1 cellular context compared by ENCODE assay signal in the genomic region with DNA sequence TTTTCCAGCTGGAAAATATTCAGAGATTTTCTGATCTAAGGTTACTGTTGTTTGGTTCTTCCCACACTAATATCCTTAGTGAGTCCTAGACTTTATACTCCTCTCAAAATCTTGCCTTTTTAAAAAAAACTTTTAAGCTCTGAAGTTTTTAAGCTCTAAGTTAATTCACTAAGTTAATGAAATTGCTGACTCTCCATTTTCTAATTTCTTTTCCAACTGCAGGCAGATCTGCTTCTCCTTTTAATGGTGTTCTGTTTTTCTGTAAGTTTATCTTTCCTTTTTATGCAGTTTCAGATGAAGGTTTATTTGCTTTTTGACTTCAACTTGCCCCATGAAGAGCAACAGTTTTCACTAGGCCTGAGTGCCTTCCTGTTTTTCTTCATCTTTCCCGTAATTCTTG.
TF ChIP-seq lines count a peak whose summit lies in the region.

No MANE protein-coding gene starts in this region.

TF ChIP-seq in SK-N-SH, 30 proteins besides CTCF, POLR2A, EP300 and RAD21 (continued from another document):
- TF ChIP-seq, protein P1, sequence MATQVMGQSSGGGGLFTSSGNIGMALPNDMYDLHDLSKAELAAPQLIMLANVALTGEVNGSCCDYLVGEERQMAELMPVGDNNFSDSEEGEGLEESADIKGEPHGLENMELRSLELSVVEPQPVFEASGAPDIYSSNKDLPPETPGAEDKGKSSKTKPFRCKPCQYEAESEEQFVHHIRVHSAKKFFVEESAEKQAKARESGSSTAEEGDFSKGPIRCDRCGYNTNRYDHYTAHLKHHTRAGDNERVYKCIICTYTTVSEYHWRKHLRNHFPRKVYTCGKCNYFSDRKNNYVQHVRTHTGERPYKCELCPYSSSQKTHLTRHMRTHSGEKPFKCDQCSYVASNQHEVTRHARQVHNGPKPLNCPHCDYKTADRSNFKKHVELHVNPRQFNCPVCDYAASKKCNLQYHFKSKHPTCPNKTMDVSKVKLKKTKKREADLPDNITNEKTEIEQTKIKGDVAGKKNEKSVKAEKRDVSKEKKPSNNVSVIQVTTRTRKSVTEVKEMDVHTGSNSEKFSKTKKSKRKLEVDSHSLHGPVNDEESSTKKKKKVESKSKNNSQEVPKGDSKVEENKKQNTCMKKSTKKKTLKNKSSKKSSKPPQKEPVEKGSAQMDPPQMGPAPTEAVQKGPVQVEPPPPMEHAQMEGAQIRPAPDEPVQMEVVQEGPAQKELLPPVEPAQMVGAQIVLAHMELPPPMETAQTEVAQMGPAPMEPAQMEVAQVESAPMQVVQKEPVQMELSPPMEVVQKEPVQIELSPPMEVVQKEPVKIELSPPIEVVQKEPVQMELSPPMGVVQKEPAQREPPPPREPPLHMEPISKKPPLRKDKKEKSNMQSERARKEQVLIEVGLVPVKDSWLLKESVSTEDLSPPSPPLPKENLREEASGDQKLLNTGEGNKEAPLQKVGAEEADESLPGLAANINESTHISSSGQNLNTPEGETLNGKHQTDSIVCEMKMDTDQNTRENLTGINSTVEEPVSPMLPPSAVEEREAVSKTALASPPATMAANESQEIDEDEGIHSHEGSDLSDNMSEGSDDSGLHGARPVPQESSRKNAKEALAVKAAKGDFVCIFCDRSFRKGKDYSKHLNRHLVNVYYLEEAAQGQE (IDR thresholded peaks at IDR 0.05; ENCODE audit: low read depth, low read length): no peak
- no peak for TF ChIP-seq RFX5 (IDR thresholded peaks at IDR 0.05; ENCODE audit: low read length)
- TF ChIP-seq, protein P2, sequence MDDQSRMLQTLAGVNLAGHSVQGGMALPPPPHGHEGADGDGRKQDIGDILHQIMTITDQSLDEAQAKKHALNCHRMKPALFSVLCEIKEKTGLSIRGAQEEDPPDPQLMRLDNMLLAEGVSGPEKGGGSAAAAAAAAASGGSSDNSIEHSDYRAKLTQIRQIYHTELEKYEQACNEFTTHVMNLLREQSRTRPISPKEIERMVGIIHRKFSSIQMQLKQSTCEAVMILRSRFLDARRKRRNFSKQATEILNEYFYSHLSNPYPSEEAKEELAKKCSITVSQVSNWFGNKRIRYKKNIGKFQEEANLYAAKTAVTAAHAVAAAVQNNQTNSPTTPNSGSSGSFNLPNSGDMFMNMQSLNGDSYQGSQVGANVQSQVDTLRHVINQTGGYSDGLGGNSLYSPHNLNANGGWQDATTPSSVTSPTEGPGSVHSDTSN (IDR thresholded peaks at IDR 0.05): no peak
- TF ChIP-seq POLR2AphosphoS5 (IDR thresholded peaks at IDR 0.05; ENCODE audit: low read depth, low read length): no peak
TF ChIP-seq in SK-N-SH: peak in this region for 0.
